In the genomic region with DNA sequence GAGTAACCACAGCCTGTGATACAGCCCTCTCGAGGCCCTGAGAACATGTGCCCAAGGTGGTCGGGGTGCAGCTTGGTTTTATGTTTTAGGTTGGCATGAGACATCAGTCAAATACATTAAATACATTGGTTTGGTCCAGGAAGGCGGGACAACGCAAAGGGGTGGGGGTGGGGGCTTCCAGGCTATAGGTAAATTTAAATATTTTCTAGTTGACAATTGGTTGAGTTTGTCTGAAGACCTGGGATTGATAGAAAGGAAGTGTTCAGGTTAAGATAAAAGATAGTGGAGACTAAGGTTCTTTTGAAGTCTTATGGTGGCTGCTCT, we compare ENCODE assay signal across 7 cellular contexts. TPM values are rescaled to one million over a fixed set of nuclear protein-coding genes. Genes with fewer than 3 reads are reported as not detected.
DNase-seq lines count a peak whose midpoint lies in the region; ATAC-seq lines count a peak whose summit lies in the region.

No MANE protein-coding gene starts in this region.

- intact Hi-C loops in right cardiac atrium (cut with DNase I): no loop called here

- peak; percentile 43 for DNase-seq in activated CD8-positive, alpha-beta T cell treated with anti-CD3 and anti-CD28 coated beads, Interleukin-2, amount 10 ng/mL, durations not matched to agents 7 days and 5 days
- DNase-seq in right cardiac atrium: no peak
- no peak for DNase-seq in NCI-H2171 treated with DMSO at 0.1 percent for 48 hours (lab: John Stamatoyannopoulos, UW)
- no peak for DNase-seq in left lobe of liver (ENCODE audit: low spot score)

- peak; percentile 2 for ATAC-seq in activated CD8-positive, alpha-beta T cell treated with anti-CD3 and anti-CD28 coated beads, Interleukin-2, amount 10 ng/mL, durations not matched to agents 7 days and 5 days
- ATAC-seq in right cardiac atrium (no peak), GM18907 (IDR thresholded peaks at IDR 0.05; ENCODE audit: unreplicated experiment) (no peak), left lobe of liver (no peak)
- no peak for ATAC-seq in stimulated activated memory B cell treated with anti-CD40 and anti-IgM and Interleukin-4, amounts not matched to agents 10 μg/mL and 1 μg/mL and 100 μg/mL, for 72 hours

- H3K4me1 ChIP-seq in HUES48 (ENCODE audit: control insufficient read depth, insufficient read depth, low read length) (peaks cover 13% of the 10 kb centered on the region), right cardiac atrium (ENCODE audit: control insufficient read depth, insufficient read depth, low read length) (peaks cover 2% of the 10 kb centered on the region)

- H3K27ac Mint-ChIP-seq in activated CD8-positive, alpha-beta T cell treated with anti-CD3 and anti-CD28 coated beads, Interleukin-2, amount 10 ng/mL, durations not matched to agents 7 days and 5 days: peak overlapping the region; percentile 98
- H3K27ac Mint-ChIP-seq in stimulated activated memory B cell treated with anti-CD40 and anti-IgM and Interleukin-4, amounts not matched to agents 10 μg/mL and 1 μg/mL and 100 μg/mL, for 72 hours: peak overlapping the region; percentile 90

- CTCF ChIA-PET in activated CD8-positive, alpha-beta T cell treated with anti-CD3 and anti-CD28 coated beads, Interleukin-2, amount 10 ng/mL, durations not matched to agents 7 days and 5 days (lab: Charles Lee): interaction anchor here (1.4 to 5.0 kb wide), 4 partner anchors 11 to 26 kb away, joined by 5 to 27 read pairs (median 9); no protein-coding TSS in a partner anchor

- H3K36me3 ChIP-seq in HUES48 (ENCODE audit: control insufficient read depth, insufficient read depth, low read length): peaks cover 23% of the 10 kb centered on the region

- H3K9ac ChIP-seq in HUES48 (ENCODE audit: low read depth, low read length): peak overlapping the region; percentile 98

- H3K27ac ChIP-seq in HUES48 (ENCODE audit: low read depth, low read length): peak overlapping the region; percentile 99
- H3K27ac ChIP-seq in right cardiac atrium (ENCODE audit: low read length): no peak overlapping the region

- H3K9me3 Mint-ChIP-seq in activated CD8-positive, alpha-beta T cell treated with anti-CD3 and anti-CD28 coated beads, Interleukin-2, amount 10 ng/mL, durations not matched to agents 7 days and 5 days (ENCODE audit: insufficient read depth): no peaks in the 10 kb centered on the region
- H3K9me3 Mint-ChIP-seq in stimulated activated memory B cell treated with anti-CD40 and anti-IgM and Interleukin-4, amounts not matched to agents 10 μg/mL and 1 μg/mL and 100 μg/mL, for 72 hours: no peaks in the 10 kb centered on the region

- H3K4me3 Mint-ChIP-seq in activated CD8-positive, alpha-beta T cell treated with anti-CD3 and anti-CD28 coated beads, Interleukin-2, amount 10 ng/mL, durations not matched to agents 7 days and 5 days: peak overlapping the region; percentile 97
- peak overlapping the region; percentile 86 for H3K4me3 Mint-ChIP-seq in stimulated activated memory B cell treated with anti-CD40 and anti-IgM and Interleukin-4, amounts not matched to agents 10 μg/mL and 1 μg/mL and 100 μg/mL, for 72 hours

- H3K4me3 ChIP-seq in HUES48 (ENCODE audit: low read depth, low read length) (peak overlapping the region; percentile 93), right cardiac atrium (ENCODE audit: low read length) (peak overlapping the region; percentile 63)

- peaks cover 54% of the 10 kb centered on the region for H3K36me3 Mint-ChIP-seq in activated CD8-positive, alpha-beta T cell treated with anti-CD3 and anti-CD28 coated beads, Interleukin-2, amount 10 ng/mL, durations not matched to agents 7 days and 5 days (ENCODE audit: low read depth)
- H3K36me3 Mint-ChIP-seq in stimulated activated memory B cell treated with anti-CD40 and anti-IgM and Interleukin-4, amounts not matched to agents 10 μg/mL and 1 μg/mL and 100 μg/mL, for 72 hours: peaks cover 16% of the 10 kb centered on the region

- no peaks in the 10 kb centered on the region for H3K9me3 ChIP-seq in HUES48 (ENCODE audit: control insufficient read depth, insufficient read depth, low read length)
- no peaks in the 10 kb centered on the region for H3K9me3 ChIP-seq in right cardiac atrium (ENCODE audit: control insufficient read depth, low read length)

- no peaks in the 10 kb centered on the region for H3K27me3 Mint-ChIP-seq in activated CD8-positive, alpha-beta T cell treated with anti-CD3 and anti-CD28 coated beads, Interleukin-2, amount 10 ng/mL, durations not matched to agents 7 days and 5 days (ENCODE audit: low read depth)
- H3K27me3 Mint-ChIP-seq in stimulated activated memory B cell treated with anti-CD40 and anti-IgM and Interleukin-4, amounts not matched to agents 10 μg/mL and 1 μg/mL and 100 μg/mL, for 72 hours: no peaks in the 10 kb centered on the region

- POLR2A ChIA-PET in activated CD8-positive, alpha-beta T cell treated with anti-CD3 and anti-CD28 coated beads, Interleukin-2, amount 10 ng/mL, durations not matched to agents 7 days and 5 days (lab: Charles Lee): interaction anchor here (0.6 to 1.3 kb wide), 4 partner anchors 16 to 197 kb away, joined by 3 to 7 read pairs (median 4); a partner anchor contains a TSS

- H3K4me1 Mint-ChIP-seq in activated CD8-positive, alpha-beta T cell treated with anti-CD3 and anti-CD28 coated beads, Interleukin-2, amount 10 ng/mL, durations not matched to agents 7 days and 5 days (ENCODE audit: low read depth): peaks cover 61% of the 10 kb centered on the region
- peaks cover 45% of the 10 kb centered on the region for H3K4me1 Mint-ChIP-seq in stimulated activated memory B cell treated with anti-CD40 and anti-IgM and Interleukin-4, amounts not matched to agents 10 μg/mL and 1 μg/mL and 100 μg/mL, for 72 hours

- 43% methylated on average over 4 of the region's 4 CpGs for WGBS in right cardiac atrium

- H3K27me3 ChIP-seq in HUES48 (ENCODE audit: control insufficient read depth, insufficient read depth, low read length) (no peaks in the 10 kb centered on the region), right cardiac atrium (ENCODE audit: control insufficient read depth, insufficient read depth) (no peaks in the 10 kb centered on the region)

RNA-seq across cellular contexts. Expression of a gene that starts 1.2 kb away (rescaled TPM):
- 1 to 10 TPM; 3.7 to 4.6 TPM for total RNA-seq in activated CD8-positive, alpha-beta T cell treated with anti-CD3 and anti-CD28 coated beads, Interleukin-2, amount 10 ng/mL, durations not matched to agents 7 days and 5 days
- 1 to 10 TPM; 4.9 to 5.9 (median 5.4) TPM for total RNA-seq in right cardiac atrium
- polyA plus RNA-seq in right cardiac atrium: 1.7 TPM
- 2.1 TPM for total RNA-seq in left lobe of liver

RNA-seq across cellular contexts. Expression of a gene that starts 42.1 kb away (rescaled TPM):
- total RNA-seq in activated CD8-positive, alpha-beta T cell treated with anti-CD3 and anti-CD28 coated beads, Interleukin-2, amount 10 ng/mL, durations not matched to agents 7 days and 5 days: under 1 TPM in 1 of 2 experiments, not detected in 1; 0.18 TPM
- total RNA-seq in right cardiac atrium (not detected), left lobe of liver (0.20 TPM)
- polyA plus RNA-seq in right cardiac atrium: not detected
